ENCODE assay signal across 11 cellular contexts in genomic region chr1:248860007-248860406, GRCh38. TPM values are rescaled to one million over a fixed set of nuclear protein-coding genes. Genes with fewer than 3 reads are reported as not detected.
DNase-seq lines count a peak whose midpoint lies in the region; ATAC-seq and TF ChIP-seq lines count a peak whose summit lies in the region.
"Had no signal": no experiment of that assay in that cellular context is flagged by ENCODE, and none has a peak within 500 bp of the region (broad histone marks: within the 10 kb centered on the region; RNA-seq: fewer than 3 reads in every experiment).

No MANE protein-coding gene starts in this region.

- peaks cover 25% of the 10 kb centered on the region for H3K79me2 ChIP-seq in OCI-LY3 (ENCODE audit: low read length)

- H3K9me3 ChIP-seq in OCI-LY3 (ENCODE audit: insufficient read depth, low read length) (no peaks in the 10 kb centered on the region), sigmoid colon (no peaks in the 10 kb centered on the region)
- H3K9me3 ChIP-seq: upper lobe of left lung had no signal

- peaks cover 31% of the 10 kb centered on the region for H3K4me1 ChIP-seq in OCI-LY3 (ENCODE audit: low read length)
- H3K4me1 ChIP-seq in sigmoid colon: peaks cover 0 to 43% (median 32%) of the 10 kb centered on the region in 4 donors

- WGBS in sigmoid colon, 2 donors: 92 to 93% methylated on average over 4 of the region's 4 CpGs

- H3K4me1 Mint-ChIP-seq in T-helper 2 cell treated with Interferon-gamma antibody and Interleukin-4, amounts not matched to agents 5 μg/mL and 100 μg/mL, for 36 hours (ENCODE audit: low read depth): peaks cover 36% of the 10 kb centered on the region
- H3K4me1 Mint-ChIP-seq in effector memory CD8-positive, alpha-beta T cell (ENCODE audit: low read depth in 2 of 2): peaks cover 42 to 51% of the 10 kb centered on the region in 2 donors

- H3K36me3 ChIP-seq in OCI-LY3 (replicated peaks; ENCODE audit: low read depth, low read length): peaks cover 18% of the 10 kb centered on the region
- peaks cover 0 to 8% (median 0%) of the 10 kb centered on the region in 4 donors for H3K36me3 ChIP-seq in sigmoid colon

- H3K27ac Mint-ChIP-seq in T-helper 2 cell treated with Interferon-gamma antibody and Interleukin-4, amounts not matched to agents 5 μg/mL and 100 μg/mL, for 36 hours: peak overlapping the region; percentile 89
- H3K27ac Mint-ChIP-seq in effector memory CD8-positive, alpha-beta T cell: peak overlapping the region; percentile 88 to 95

- TF ChIP-seq EP300 in sigmoid colon (IDR thresholded peaks at IDR 0.05): no peak

- H3K4me3 Mint-ChIP-seq in T-helper 2 cell treated with Interferon-gamma antibody and Interleukin-4, amounts not matched to agents 5 μg/mL and 100 μg/mL, for 36 hours: peak overlapping the region; percentile 85
- H3K4me3 Mint-ChIP-seq in effector memory CD8-positive, alpha-beta T cell: peak overlapping the region; percentile 80 to 82

- H2AFZ ChIP-seq in OCI-LY3 (ENCODE audit: low read depth, low read length): no peak overlapping the region

- H3K27me3 Mint-ChIP-seq in T-helper 2 cell treated with Interferon-gamma antibody and Interleukin-4, amounts not matched to agents 5 μg/mL and 100 μg/mL, for 36 hours (ENCODE audit: low read depth): no peaks in the 10 kb centered on the region
- no peaks in the 10 kb centered on the region for H3K27me3 Mint-ChIP-seq in effector memory CD8-positive, alpha-beta T cell

- TF ChIP-seq POLR2A in sigmoid colon (IDR thresholded peaks at IDR 0.05): no peak

- H3K27ac ChIP-seq in OCI-LY3 (ENCODE audit: low read length) (0 out of 2 replicates have a peak overlapping the region, but pooled peaks have one; percentile 80), sigmoid colon (peak overlapping the region; percentile 91 to 96 (median 92))

- no peak for TF ChIP-seq CTCF in OCI-LY3 (IDR thresholded peaks at IDR 0.05; ENCODE audit: low read depth, low read length)
- no peak for TF ChIP-seq CTCF in sigmoid colon (IDR thresholded peaks at IDR 0.05)

- peak overlapping the region; percentile 95 for H3K4me2 ChIP-seq in OCI-LY3 (ENCODE audit: low read length)

- peak overlapping the region; percentile 95 for H3K9ac ChIP-seq in OCI-LY3 (ENCODE audit: low read length)

- intact Hi-C loops in sigmoid colon (cut with DNase I): no loop called here

- H3K4me3 ChIP-seq in OCI-LY3 (ENCODE audit: low read length) (peak overlapping the region; percentile 96), sigmoid colon (no peak overlapping the region)

- peaks cover 10% of the 10 kb centered on the region for H3K36me3 Mint-ChIP-seq in T-helper 2 cell treated with Interferon-gamma antibody and Interleukin-4, amounts not matched to agents 5 μg/mL and 100 μg/mL, for 36 hours (ENCODE audit: low read depth)
- peaks cover 25% of the 10 kb centered on the region for H3K36me3 Mint-ChIP-seq in effector memory CD8-positive, alpha-beta T cell (ENCODE audit: insufficient read depth)

- no peaks in the 10 kb centered on the region for H3K9me3 Mint-ChIP-seq in T-helper 2 cell treated with Interferon-gamma antibody and Interleukin-4, amounts not matched to agents 5 μg/mL and 100 μg/mL, for 36 hours
- H3K9me3 Mint-ChIP-seq in effector memory CD8-positive, alpha-beta T cell: no peaks in the 10 kb centered on the region

- H3K27me3 ChIP-seq in OCI-LY3 (ENCODE audit: low read depth, low read length): peaks cover 6% of the 10 kb centered on the region; the same call in 1 of the 2 replicates
- no peaks in the 10 kb centered on the region for H3K27me3 ChIP-seq in sigmoid colon
- H3K27me3 ChIP-seq: upper lobe of left lung had no signal

- no peak for DNase-seq in T-helper 2 cell treated with Interferon-gamma antibody and Interleukin-4, amounts not matched to agents 5 μg/mL and 100 μg/mL, for 36 hours (ENCODE audit: low spot score)
- no peak for DNase-seq in T-helper 2 cell
- no peak for DNase-seq in effector memory CD8-positive, alpha-beta T cell
- no peak for DNase-seq in sigmoid colon
- no peak for DNase-seq in NCI-H82 (lab: John Stamatoyannopoulos, UW)
- no peak for DNase-seq in NCI-H187 (lab: John Stamatoyannopoulos, UW)
- no peak for DNase-seq in NCI-H1436 treated with DMSO at 0.1 percent for 48 hours (lab: John Stamatoyannopoulos, UW)
- DNase-seq: activated CD8-positive, alpha-beta memory T cell treated with anti-CD3 and anti-CD28 coated beads, Interleukin-2, amount 50 U/mL, for 48 hours; stimulated activated CD4-positive, alpha-beta T cell treated with anti-CD3 and anti-CD28 coated beads, Interleukin-4, amount 100 ng/mL, for 1 hour had no signal

- no peak for ATAC-seq in effector memory CD8-positive, alpha-beta T cell (replicated peaks)

- H4K20me1 ChIP-seq in OCI-LY3 (ENCODE audit: insufficient read depth, low read length): no peaks in the 10 kb centered on the region

RNA-seq across cellular contexts. Expression of gene ZNF692, which starts 1.1 kb away (rescaled TPM):
- total RNA-seq in sigmoid colon: 10 to 100 TPM; 23.5 to 59.8 (median 30.9) TPM
- 10 to 100 TPM in 2 of 3 donors, 1 to 10 TPM in 1; 5.4 to 63.2 (median 10.4) TPM for polyA plus RNA-seq in sigmoid colon

RNA-seq across cellular contexts. Expression of gene ZNF672, which starts 22.0 kb away (rescaled TPM):
- total RNA-seq in sigmoid colon: 10 to 100 TPM; 17.5 to 31.1 (median 22.5) TPM
- polyA plus RNA-seq in sigmoid colon: 10 to 100 TPM; 14.4 to 25.6 (median 17.6) TPM

RNA-seq across cellular contexts. Expression of gene SH3BP5L, which starts 34.3 kb away (rescaled TPM):
- total RNA-seq in sigmoid colon: 10 to 100 TPM; 13.7 to 18.3 (median 15.3) TPM
- 10 to 100 TPM; 16.2 to 23.5 (median 19.0) TPM for polyA plus RNA-seq in sigmoid colon

RNA-seq across cellular contexts. Expression of gene PGBD2, which starts 46.0 kb away (rescaled TPM):
- total RNA-seq in sigmoid colon: 1 to 10 TPM; 3.3 to 5.4 (median 4.3) TPM
- 1 to 10 TPM; 3.0 to 6.0 (median 5.1) TPM for polyA plus RNA-seq in sigmoid colon
